In the genomic region with DNA sequence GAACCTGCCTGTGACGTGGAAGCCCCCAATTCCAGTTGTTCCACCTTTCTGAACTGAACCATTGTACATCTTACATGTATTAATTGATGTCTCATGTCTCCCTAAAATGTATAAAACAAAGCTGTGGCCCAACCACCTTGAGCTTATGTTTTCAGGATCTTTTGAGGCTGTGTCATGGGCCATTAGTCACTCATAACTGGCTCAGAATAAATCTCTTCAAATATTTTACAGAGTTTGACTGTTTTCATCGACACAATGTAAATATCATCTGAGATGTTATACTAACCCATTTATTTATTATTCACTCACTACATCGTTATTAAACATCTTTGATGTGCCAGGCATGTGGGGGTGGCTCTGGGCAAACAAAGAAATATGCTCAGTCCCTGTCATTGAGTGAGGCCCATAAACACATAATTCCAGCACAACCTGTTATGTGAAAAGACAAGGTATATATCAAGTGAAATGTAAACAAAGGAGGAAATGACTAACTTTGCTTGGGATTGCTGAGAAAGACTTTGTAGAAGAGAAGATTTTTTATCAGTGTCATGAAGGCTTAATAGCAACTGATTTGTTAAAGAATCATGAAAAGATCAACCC, we compare ENCODE assay signal across 18 cellular contexts. TPM values are rescaled to one million over a fixed set of nuclear protein-coding genes. Genes with fewer than 3 reads are reported as not detected.
DNase-seq lines count a peak whose midpoint lies in the region; TF ChIP-seq lines count a peak whose summit lies in the region.
"Had no signal": no experiment of that assay in that cellular context is flagged by ENCODE, and none has a peak within 500 bp of the region (broad histone marks: within the 10 kb centered on the region; RNA-seq: fewer than 3 reads in every experiment).

No MANE protein-coding gene starts in this region.

- H3K4me3 Mint-ChIP-seq in activated CD4-positive, alpha-beta memory T cell treated with anti-CD3 and anti-CD28 coated beads, Interleukin-2, amount 10 ng/mL, durations not matched to agents 7 days and 5 days = peak overlapping the region; percentile 1
- H3K4me3 Mint-ChIP-seq in activated CD4-positive, alpha-beta memory T cell treated with anti-CD3 and anti-CD28 coated beads for 36 hours = no peak overlapping the region
- peak overlapping the region in 1 of 4 donors; percentile 61 for H3K4me3 Mint-ChIP-seq in IgD-negative memory B cell
- H3K4me3 Mint-ChIP-seq: CD4-positive, CD25-positive, alpha-beta regulatory T cell had no signal

- H3K27ac ChIP-seq in brain microvascular endothelial cell (no peak overlapping the region), osteoblast (ENCODE audit: low read depth, low read length) (no peak overlapping the region)
- H3K27ac ChIP-seq: parathyroid adenoma, stomach, uterus had no signal

- intact Hi-C loops in activated CD4-positive, alpha-beta memory T cell treated with anti-CD3 and anti-CD28 coated beads for 36 hours (cut with micrococcal nuclease) = no loop called here

- H3K79me2 ChIP-seq in osteoblast (ENCODE audit: insufficient read depth, low read length) = no peaks in the 10 kb centered on the region
- H3K79me2 ChIP-seq: parathyroid adenoma had no signal

- H3K4me3 ChIP-seq in brain microvascular endothelial cell (ENCODE audit: low read depth, low read length) (no peak overlapping the region), osteoblast (ENCODE audit: insufficient read depth, low read length) (no peak overlapping the region), HAP-1 (no peak overlapping the region)
- H3K4me3 ChIP-seq: stomach, uterus had no signal

- H3K36me3 ChIP-seq in brain microvascular endothelial cell (replicated peaks) (no peaks in the 10 kb centered on the region), osteoblast (ENCODE audit: insufficient read depth, low read length) (no peaks in the 10 kb centered on the region), HAP-1 (replicated peaks) (no peaks in the 10 kb centered on the region)
- H3K36me3 ChIP-seq: stomach, uterus had no signal

- POLR2A ChIA-PET in activated CD4-positive, alpha-beta memory T cell treated with anti-CD3 and anti-CD28 coated beads, Interleukin-2, amount 10 ng/mL, durations not matched to agents 7 days and 5 days (lab: Charles Lee) = no interaction called here
- POLR2A ChIA-PET in activated CD4-positive, alpha-beta memory T cell treated with anti-CD3 and anti-CD28 coated beads for 36 hours (lab: Charles Lee) = no interaction called here

- H3K4me2 ChIP-seq in osteoblast (ENCODE audit: insufficient read depth, low read length) = no peak overlapping the region

- peaks cover 33% of the 10 kb centered on the region for H3K4me1 Mint-ChIP-seq in activated CD4-positive, alpha-beta memory T cell treated with anti-CD3 and anti-CD28 coated beads, Interleukin-2, amount 10 ng/mL, durations not matched to agents 7 days and 5 days
- peaks cover 20% of the 10 kb centered on the region for H3K4me1 Mint-ChIP-seq in activated CD4-positive, alpha-beta memory T cell treated with anti-CD3 and anti-CD28 coated beads for 36 hours (ENCODE audit: low read depth)
- H3K4me1 Mint-ChIP-seq in IgD-negative memory B cell = peaks cover 21 to 27% (median 24%) of the 10 kb centered on the region in 3 donors

- in situ Hi-C loops in brain microvascular endothelial cell (cut with HindIII; ENCODE audit: low pct_ligation_motif_present, low sequenced_read_pairs) = no loop called here
- in situ Hi-C loops in HAP-1 (cut with MboI; ENCODE audit: low sequenced_read_pairs) = no loop called here

- H2AFZ ChIP-seq in osteoblast (ENCODE audit: low read length) = no peak overlapping the region
- H2AFZ ChIP-seq: parathyroid adenoma had no signal

- H3K4me1 ChIP-seq in osteoblast (ENCODE audit: insufficient read depth, low read length) (peaks cover 5% of the 10 kb centered on the region), HAP-1 (peaks cover 10% of the 10 kb centered on the region)
- H3K4me1 ChIP-seq: parathyroid adenoma, uterus had no signal

- H3K27me3 ChIP-seq in brain microvascular endothelial cell (replicated peaks) = no peaks in the 10 kb centered on the region
- H3K27me3 ChIP-seq in osteoblast (ENCODE audit: insufficient read depth, low read length) = peaks cover 3% of the 10 kb centered on the region
- H3K27me3 ChIP-seq in HAP-1 (ENCODE audit: low read depth) = no peaks in the 10 kb centered on the region
- H3K27me3 ChIP-seq: stomach, uterus had no signal

- H3K36me3 Mint-ChIP-seq in activated CD4-positive, alpha-beta memory T cell treated with anti-CD3 and anti-CD28 coated beads, Interleukin-2, amount 10 ng/mL, durations not matched to agents 7 days and 5 days (ENCODE audit: low read depth) = peaks cover 12% of the 10 kb centered on the region
- no peaks in the 10 kb centered on the region for H3K36me3 Mint-ChIP-seq in activated CD4-positive, alpha-beta memory T cell treated with anti-CD3 and anti-CD28 coated beads for 36 hours
- no peaks in the 10 kb centered on the region for H3K36me3 Mint-ChIP-seq in IgD-negative memory B cell
- H3K36me3 Mint-ChIP-seq: CD4-positive, CD25-positive, alpha-beta regulatory T cell had no signal

- peak overlapping the region; percentile 16 for H3K27ac Mint-ChIP-seq in activated CD4-positive, alpha-beta memory T cell treated with anti-CD3 and anti-CD28 coated beads, Interleukin-2, amount 10 ng/mL, durations not matched to agents 7 days and 5 days
- no peak overlapping the region for H3K27ac Mint-ChIP-seq in activated CD4-positive, alpha-beta memory T cell treated with anti-CD3 and anti-CD28 coated beads for 36 hours
- H3K27ac Mint-ChIP-seq in IgD-negative memory B cell = peak overlapping the region in 2 of 3 donors; percentile 70 to 95

- H3K9me3 Mint-ChIP-seq in activated CD4-positive, alpha-beta memory T cell treated with anti-CD3 and anti-CD28 coated beads, Interleukin-2, amount 10 ng/mL, durations not matched to agents 7 days and 5 days = peaks cover 4% of the 10 kb centered on the region
- H3K9me3 Mint-ChIP-seq in activated CD4-positive, alpha-beta memory T cell treated with anti-CD3 and anti-CD28 coated beads for 36 hours = no peaks in the 10 kb centered on the region
- H3K9me3 Mint-ChIP-seq in IgD-negative memory B cell = no peaks in the 10 kb centered on the region

- CTCF ChIA-PET in activated CD4-positive, alpha-beta memory T cell treated with anti-CD3 and anti-CD28 coated beads, Interleukin-2, amount 10 ng/mL, durations not matched to agents 7 days and 5 days (lab: Charles Lee) = no interaction called here
- CTCF ChIA-PET in activated CD4-positive, alpha-beta memory T cell treated with anti-CD3 and anti-CD28 coated beads for 36 hours (lab: Charles Lee) = no interaction called here

- H3K9me3 ChIP-seq in osteoblast (ENCODE audit: low read depth, low read length) (no peaks in the 10 kb centered on the region), HAP-1 (no peaks in the 10 kb centered on the region)
- H3K9me3 ChIP-seq: stomach, uterus had no signal

- DNase-seq in activated CD4-positive, alpha-beta memory T cell treated with anti-CD3 and anti-CD28 coated beads, Interleukin-2, amount 10 ng/mL, durations not matched to agents 7 days and 5 days = no peak
- no peak for DNase-seq in activated CD4-positive, alpha-beta memory T cell treated with anti-CD3 and anti-CD28 coated beads for 36 hours
- DNase-seq in brain microvascular endothelial cell = peak; percentile 11
- peak; percentile 27 for DNase-seq in osteoblast (ENCODE audit: insufficient read length, low spot score, missing footprints)
- DNase-seq in effector CD8-positive, alpha-beta T cell (lab: John Stamatoyannopoulos, UW) = no peak
- DNase-seq in stimulated activated CD4-positive, alpha-beta T cell treated with anti-CD3 and anti-CD28 coated beads, Interleukin-4, amount 100 ng/mL, for 1 hour = no peak
- DNase-seq in HAP-1 (ENCODE audit: low spot score in 2 of 2) = no peak
- DNase-seq: activated naive CD4-positive, alpha-beta T cell treated with Interleukin-2 at 50 U/mL for 16 hours; hypothalamus; IMR-90; left colon; NCI-H1105; small intestine; stomach; uterus had no signal

- H4K20me1 ChIP-seq in osteoblast (ENCODE audit: insufficient read depth, low read length) = no peaks in the 10 kb centered on the region

- no peak for TF ChIP-seq CTCF in brain microvascular endothelial cell (IDR thresholded peaks at IDR 0.05; ENCODE audit: low read depth, low read length, missing control alignments)
- no peak for TF ChIP-seq CTCF in osteoblast (IDR thresholded peaks at IDR 0.05; ENCODE audit: extremely low read depth, low read depth, low read length)

- H3K27me3 Mint-ChIP-seq in activated CD4-positive, alpha-beta memory T cell treated with anti-CD3 and anti-CD28 coated beads, Interleukin-2, amount 10 ng/mL, durations not matched to agents 7 days and 5 days = no peaks in the 10 kb centered on the region
- H3K27me3 Mint-ChIP-seq in activated CD4-positive, alpha-beta memory T cell treated with anti-CD3 and anti-CD28 coated beads for 36 hours = no peaks in the 10 kb centered on the region
- H3K27me3 Mint-ChIP-seq in IgD-negative memory B cell = no peaks in the 10 kb centered on the region
- H3K27me3 Mint-ChIP-seq: CD4-positive, CD25-positive, alpha-beta regulatory T cell had no signal

RNA-seq across cellular contexts. Expression of gene PPM1K, which starts 34.5 kb away (rescaled TPM):
- total RNA-seq in activated CD4-positive, alpha-beta memory T cell treated with anti-CD3 and anti-CD28 coated beads, Interleukin-2, amount 10 ng/mL, durations not matched to agents 7 days and 5 days = 100 to 1,000 TPM in 1 of 2 experiments, 10 to 100 TPM in 1; 96.9 to 101 TPM
- total RNA-seq in activated CD4-positive, alpha-beta memory T cell treated with anti-CD3 and anti-CD28 coated beads for 36 hours = 10 to 100 TPM; 63.7 to 65.5 TPM
- 142 TPM for polyA plus RNA-seq in IgD-negative memory B cell
- 21.0 and 21.2 TPM in 2 replicates for total RNA-seq in osteoblast

RNA-seq across cellular contexts. Expression of gene HERC6, which starts 59.8 kb away (rescaled TPM):
- total RNA-seq in activated CD4-positive, alpha-beta memory T cell treated with anti-CD3 and anti-CD28 coated beads, Interleukin-2, amount 10 ng/mL, durations not matched to agents 7 days and 5 days = 10 to 100 TPM; 47.5 to 49.0 TPM
- 10 to 100 TPM; 12.4 to 12.5 TPM for total RNA-seq in activated CD4-positive, alpha-beta memory T cell treated with anti-CD3 and anti-CD28 coated beads for 36 hours
- 10.2 TPM for polyA plus RNA-seq in IgD-negative memory B cell
- 12.4 and 21.4 TPM in 2 replicates for total RNA-seq in osteoblast

Comparison
In these comparisons a context has a peak if more than half of its experiments do, and no peak if none do; other contexts are left out.
1. DNase-seq: peak in brain microvascular endothelial cell (single experiment) and osteoblast (single experiment); none in activated CD4-positive, alpha-beta memory T cell treated with anti-CD3 and anti-CD28 coated beads, Interleukin-2, amount 10 ng/mL, durations not matched to agents 7 days and 5 days (single experiment), activated CD4-positive, alpha-beta memory T cell treated with anti-CD3 and anti-CD28 coated beads for 36 hours (single experiment), effector CD8-positive, alpha-beta T cell (single experiment), stimulated activated CD4-positive, alpha-beta T cell treated with anti-CD3 and anti-CD28 coated beads, Interleukin-4, amount 100 ng/mL, for 1 hour (single experiment) and HAP-1 (0 of 2).